ENCODE assay signal across 21 cellular contexts in genomic region chr7:35336444-35336843, GRCh38.
"Had no signal": no experiment of that assay in that cellular context is flagged by ENCODE, and none has a peak within 500 bp of the region (broad histone marks: within the 10 kb centered on the region; RNA-seq: fewer than 3 reads in every experiment).

No MANE protein-coding gene starts in this region.

- H3K27ac ChIP-seq: colonic mucosa, dorsolateral prefrontal cortex, neural progenitor cell, sigmoid colon, thyroid gland had no signal

- H3K4me3 ChIP-seq: colonic mucosa, dorsolateral prefrontal cortex, lung, neural progenitor cell, sigmoid colon, thyroid gland had no signal

- H3K36me3 ChIP-seq: colonic mucosa, neural progenitor cell, sigmoid colon, thyroid gland had no signal

- H3K9me3 Mint-ChIP-seq: activated T-helper 1 cell treated with anti-CD3 and anti-CD28 coated beads, Interleukin-12 subunit alpha, Interleukin-12 subunit beta, Interleukin-2, Interleukin-4 antibody, amounts not matched to agents 30 ng/mL and 10 ng/mL and 1 ng/mL, durations not matched to agents 14 hours and 24 hours and 36 hours; effector memory CD8-positive, alpha-beta T cell; mesothelial cell of epicardium; naive thymus-derived CD8-positive, alpha-beta T cell; neural progenitor cell had no signal

- H3K4me1 ChIP-seq: colonic mucosa, neural progenitor cell, sigmoid colon, thyroid gland had no signal

- H3K9me3 ChIP-seq: colonic mucosa, sigmoid colon, thyroid gland had no signal

- H3K4me2 ChIP-seq: neural progenitor cell had no signal

- H3K4me1 Mint-ChIP-seq: naive thymus-derived CD8-positive, alpha-beta T cell; neural progenitor cell had no signal

- H3K36me3 Mint-ChIP-seq: activated naive CD8-positive, alpha-beta T cell; mesothelial cell of epicardium; naive thymus-derived CD8-positive, alpha-beta T cell; neural progenitor cell had no signal

- DNase-seq: activated CD4-positive, alpha-beta T cell treated with anti-CD3 and anti-CD28 coated beads for 1 hour; activated CD4-positive, alpha-beta T cell treated with anti-CD3 and anti-CD28 coated beads, Interleukin-2, amount 50 U/mL, for 1 hour; activated CD8-positive, alpha-beta T cell treated with anti-CD3 and anti-CD28 coated beads, Interleukin-2, amount 10 ng/mL, durations not matched to agents 7 days and 5 days; activated gamma-delta T cell treated with Interleukin-2 at 50 U/mL for 16 hours; colonic mucosa; dorsolateral prefrontal cortex; effector memory CD8-positive, alpha-beta T cell; glutamatergic neuron; hypothalamus; naive thymus-derived CD8-positive, alpha-beta T cell; posterior cingulate gyrus; sigmoid colon; stimulated activated CD4-positive, alpha-beta T cell treated with anti-CD3 and anti-CD28 coated beads, Interleukin-2, amount 100 ng/mL, for 48 hours; stimulated activated naive CD8-positive, alpha-beta T cell treated with anti-CD3 and anti-CD28 coated beads, Interleukin-15, Interleukin-2, amounts not matched to agents 100 U/mL and 50 U/mL, for 24 hours; thyroid gland had no signal

- H3K9ac ChIP-seq: neural progenitor cell had no signal

- ATAC-seq: activated CD8-positive, alpha-beta T cell treated with anti-CD3 and anti-CD28 coated beads, Interleukin-2, amount 10 ng/mL, durations not matched to agents 7 days and 5 days; effector memory CD8-positive, alpha-beta T cell; esophagus mucosa; naive thymus-derived CD8-positive, alpha-beta T cell; stimulated activated naive CD8-positive, alpha-beta T cell treated with anti-CD3 and anti-CD28 coated beads, Interleukin-15, Interleukin-2, amounts not matched to agents 100 U/mL and 50 U/mL, for 24 hours had no signal

- H3K27ac Mint-ChIP-seq: activated CD8-positive, alpha-beta T cell treated with anti-CD3 and anti-CD28 coated beads, Interleukin-2, amount 10 ng/mL, durations not matched to agents 7 days and 5 days; activated naive CD8-positive, alpha-beta T cell; activated T-helper 1 cell treated with anti-CD3 and anti-CD28 coated beads, Interleukin-12 subunit alpha, Interleukin-12 subunit beta, Interleukin-2, Interleukin-4 antibody, amounts not matched to agents 30 ng/mL and 10 ng/mL and 1 ng/mL, durations not matched to agents 14 hours and 24 hours and 36 hours; effector memory CD8-positive, alpha-beta T cell; mesothelial cell of epicardium; naive thymus-derived CD8-positive, alpha-beta T cell; neural progenitor cell had no signal

- H3K27me3 ChIP-seq: colonic mucosa, neural progenitor cell, sigmoid colon, thyroid gland had no signal

- H3K4me3 Mint-ChIP-seq: activated CD8-positive, alpha-beta T cell treated with anti-CD3 and anti-CD28 coated beads, Interleukin-2, amount 10 ng/mL, durations not matched to agents 7 days and 5 days; activated naive CD8-positive, alpha-beta T cell; activated T-helper 1 cell treated with anti-CD3 and anti-CD28 coated beads, Interleukin-12 subunit alpha, Interleukin-12 subunit beta, Interleukin-2, Interleukin-4 antibody, amounts not matched to agents 30 ng/mL and 10 ng/mL and 1 ng/mL, durations not matched to agents 14 hours and 24 hours and 36 hours; effector memory CD8-positive, alpha-beta T cell; mesothelial cell of epicardium; naive thymus-derived CD8-positive, alpha-beta T cell; neural progenitor cell had no signal
